ENCODE assay signal across 8 cellular contexts in the genomic region with DNA sequence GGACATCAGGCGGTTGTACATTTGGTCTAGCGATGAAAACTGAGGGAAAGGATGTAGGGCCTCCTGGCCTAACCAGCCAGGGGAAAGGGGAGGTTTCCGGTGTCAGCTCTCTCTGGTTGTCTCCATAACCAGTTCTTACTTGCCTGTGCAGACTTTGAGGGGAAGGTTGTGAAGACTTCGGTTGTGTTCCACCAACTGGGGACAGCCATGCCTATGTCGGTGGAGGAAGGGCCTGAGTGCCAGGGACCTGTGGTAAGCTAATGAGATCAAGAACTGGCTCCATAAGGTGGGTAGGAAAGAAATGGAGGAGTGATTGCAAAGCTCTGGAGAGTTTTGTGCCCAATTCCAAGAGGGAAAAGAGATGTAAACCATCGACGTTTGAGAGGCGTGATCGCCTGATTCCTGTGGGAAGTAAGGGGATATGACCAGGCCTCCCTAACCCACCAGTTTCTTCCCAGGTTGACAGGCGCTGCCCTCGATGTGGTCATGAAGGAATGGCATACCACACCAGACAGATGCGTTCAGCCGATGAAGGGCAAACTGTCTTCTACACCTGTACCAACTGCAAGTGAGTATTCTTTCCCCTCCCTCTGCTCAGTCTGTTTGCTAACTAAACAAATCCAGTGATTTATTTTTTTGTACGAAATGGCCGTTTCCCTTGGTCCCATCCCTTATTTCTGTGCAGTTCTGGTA. TPM values are rescaled to one million over a fixed set of nuclear protein-coding genes. Genes with fewer than 3 reads are reported as not detected.
DNase-seq lines count a peak whose midpoint lies in the region; ATAC-seq, FAIRE-seq and TF ChIP-seq lines count a peak whose summit lies in the region.

No MANE protein-coding gene starts in this region.

- TF ChIP-seq POLR2A in Peyer's patch (IDR thresholded peaks at IDR 0.05) (no peak), H54 (IDR thresholded peaks at IDR 0.05; ENCODE audit: low read depth, low read length) (no peak)

- H3K4me3 ChIP-seq in Peyer's patch: peak overlapping the region; percentile 51 to 90 (median 74)
- peak overlapping the region; percentile 97 for H3K4me3 ChIP-seq in stomach smooth muscle (ENCODE audit: low read length in 2 of 2)

- H3K4me1 ChIP-seq in Peyer's patch (peaks cover 0 to 19% (median 5%) of the 10 kb centered on the region in 4 donors), stomach smooth muscle (ENCODE audit: control insufficient read depth, insufficient read depth, low read length) (peaks cover 18% of the 10 kb centered on the region)

- FAIRE-seq in H54 (lab: Jason Lieb, UNC): no peak

- H3K9me3 ChIP-seq in Peyer's patch (no peaks in the 10 kb centered on the region), stomach smooth muscle (ENCODE audit: control insufficient read depth in 2 of 2, low read length in 2 of 2) (no peaks in the 10 kb centered on the region)

- DNase-seq in activated CD4-positive, alpha-beta T cell treated with anti-CD3 and anti-CD28 coated beads for 48 hours: peak; percentile 54
- DNase-seq in activated CD4-positive, alpha-beta T cell treated with anti-CD3 and anti-CD28 coated beads, Interleukin-2, amount 50 U/mL, for 4 hours: no peak
- DNase-seq in Peyer's patch (peak in 1 of 3 donors; percentile 45), left lobe of liver (ENCODE audit: low spot score) (no peak), H54 (ENCODE audit: insufficient read length, low spot score) (no peak)
- DNase-seq in central memory CD4-positive, alpha-beta T cell: peak; percentile 56

- H3K27me3 ChIP-seq in Peyer's patch (no peaks in the 10 kb centered on the region), stomach smooth muscle (ENCODE audit: control insufficient read depth in 1 of 2, insufficient read depth in 2 of 2, low read length in 2 of 2) (no peaks in the 10 kb centered on the region)

- peak; percentile 15 for ATAC-seq in HG02678 (IDR thresholded peaks at IDR 0.05; ENCODE audit: unreplicated experiment)
- peak; percentile 46 for ATAC-seq in left lobe of liver

- TF ChIP-seq CTCF in Peyer's patch (IDR thresholded peaks at IDR 0.05): no peak

- peaks cover 0 to 19% (median 0%) of the 10 kb centered on the region in 3 donors for H3K36me3 ChIP-seq in Peyer's patch
- peaks cover 4 to 6% of the 10 kb centered on the region in 2 donors for H3K36me3 ChIP-seq in stomach smooth muscle (ENCODE audit: control insufficient read depth in 2 of 2, insufficient read depth in 2 of 2, low read length in 2 of 2)

- H3K27ac ChIP-seq in Peyer's patch (peak overlapping the region; percentile 90 to 94 (median 90)), stomach smooth muscle (ENCODE audit: low read length) (peak overlapping the region; percentile 79)

- H3K9ac ChIP-seq in stomach smooth muscle (ENCODE audit: low read length in 2 of 2): peak overlapping the region; percentile 94 to 97

RNA-seq across cellular contexts. Expression of gene POLR1H, which starts 0.8 kb away (rescaled TPM):
- total RNA-seq in Peyer's patch (10 to 100 TPM; 22.8 to 33.8 (median 27.5) TPM), left lobe of liver (8.2 TPM)

RNA-seq across cellular contexts. Expression of gene PPP1R11, which starts 5.1 kb away (rescaled TPM):
- total RNA-seq in Peyer's patch: 10 to 100 TPM; 44.6 to 75.7 (median 58.6) TPM
- 21.7 TPM for total RNA-seq in left lobe of liver

RNA-seq across cellular contexts. Expression of gene RNF39, which starts 13.7 kb away (rescaled TPM):
- under 1 TPM in 1 of 4 donors, not detected in 3; 0.80 TPM for total RNA-seq in Peyer's patch
- 0.08 TPM for total RNA-seq in left lobe of liver

RNA-seq across cellular contexts. Expression of gene TRIM31, which starts 51.0 kb away (rescaled TPM):
- 10 to 100 TPM in 3 of 4 donors, 1 to 10 TPM in 1; 9.9 to 56.9 (median 42.0) TPM for total RNA-seq in Peyer's patch
- not detected for total RNA-seq in left lobe of liver

Comparison
In these comparisons a context has a peak if more than half of its experiments do, and no peak if none do; other contexts are left out.
1. DNase-seq: peak in activated CD4-positive, alpha-beta T cell treated with anti-CD3 and anti-CD28 coated beads for 48 hours (single experiment) and central memory CD4-positive, alpha-beta T cell (single experiment); none in activated CD4-positive, alpha-beta T cell treated with anti-CD3 and anti-CD28 coated beads, Interleukin-2, amount 50 U/mL, for 4 hours (0 of 2), left lobe of liver (single experiment) and H54 (single experiment).